Comparison of ENCODE assay signal across 8 cellular contexts in genomic region chr18:2960983-2961696, GRCh38. TPM values are rescaled to one million over a fixed set of nuclear protein-coding genes. Genes with fewer than 3 reads are reported as not detected.
A peak's percentile ranks its signal among the peaks of the same experiment; 100 is the strongest.
DNase-seq lines count a peak whose midpoint lies in the region; ATAC-seq and TF ChIP-seq lines count a peak whose summit lies in the region.
"Had no signal": no experiment of that assay in that cellular context is flagged by ENCODE, and none has a peak within 500 bp of the region (broad histone marks: within the 10 kb centered on the region; RNA-seq: fewer than 3 reads in every experiment).

No MANE protein-coding gene starts in this region.

- no peak for DNase-seq in activated T-helper 1 cell treated with anti-CD3 and anti-CD28 coated beads, Interleukin-12 subunit alpha, Interleukin-12 subunit beta, Interleukin-2, Interleukin-4 antibody, amounts not matched to agents 30 ng/mL and 10 ng/mL and 1 ng/mL, durations not matched to agents 14 hours and 24 hours and 36 hours (ENCODE audit: low spot score)
- DNase-seq in right lobe of liver (no peak), substantia nigra (lab: John Stamatoyannopoulos, UW) (peak in 1 of 49 donors; percentile 12), RPMI8226 (no peak)
- DNase-seq: NCI-H526 had no signal

- H3K27me3 Mint-ChIP-seq in IgD-negative memory B cell, result no peaks in the 10 kb centered on the region
- H3K27me3 Mint-ChIP-seq in activated T-helper 1 cell treated with anti-CD3 and anti-CD28 coated beads, Interleukin-12 subunit alpha, Interleukin-12 subunit beta, Interleukin-2, Interleukin-4 antibody, amounts not matched to agents 30 ng/mL and 10 ng/mL and 1 ng/mL, durations not matched to agents 14 hours and 24 hours and 36 hours (ENCODE audit: insufficient read depth), result no peaks in the 10 kb centered on the region

- no peak for TF ChIP-seq CTCF in right lobe of liver (IDR thresholded peaks at IDR 0.05)

- 46% methylated on average over 7 of the region's 7 CpGs for whole genome bisulfite sequencing in right lobe of liver (ENCODE audit: insufficient coverage, low coverage, low lambda C conversion rate, missing lambda C conversion rate)

- no peaks in the 10 kb centered on the region for H3K9me3 ChIP-seq in right lobe of liver

- peak; percentile 5 to 43 (median 14) for ATAC-seq in right lobe of liver
- no peak for ATAC-seq in HG03159 (IDR thresholded peaks at IDR 0.05; ENCODE audit: unreplicated experiment)
- ATAC-seq in HG03135 (IDR thresholded peaks at IDR 0.05; ENCODE audit: unreplicated experiment), result no peak

- no peaks in the 10 kb centered on the region for H3K9me3 Mint-ChIP-seq in IgD-negative memory B cell
- no peaks in the 10 kb centered on the region for H3K9me3 Mint-ChIP-seq in activated T-helper 1 cell treated with anti-CD3 and anti-CD28 coated beads, Interleukin-12 subunit alpha, Interleukin-12 subunit beta, Interleukin-2, Interleukin-4 antibody, amounts not matched to agents 30 ng/mL and 10 ng/mL and 1 ng/mL, durations not matched to agents 14 hours and 24 hours and 36 hours

- H3K4me1 ChIP-seq in right lobe of liver, result peaks cover 0 to 50% (median 13%) of the 10 kb centered on the region in 4 donors

- TF ChIP-seq POLR2A in right lobe of liver (IDR thresholded peaks at IDR 0.05), result no peak

- no peaks in the 10 kb centered on the region for H3K27me3 ChIP-seq in right lobe of liver

- H3K27ac ChIP-seq in right lobe of liver (peak overlapping the region; percentile 45 to 71 (median 56)), substantia nigra (ENCODE audit: low read depth, low read length, poor library complexity, severe bottlenecking) (peak overlapping the region; percentile 24)

- peaks cover 66 to 75% (median 70%) of the 10 kb centered on the region in 3 donors for H3K4me1 Mint-ChIP-seq in IgD-negative memory B cell
- H3K4me1 Mint-ChIP-seq in activated T-helper 1 cell treated with anti-CD3 and anti-CD28 coated beads, Interleukin-12 subunit alpha, Interleukin-12 subunit beta, Interleukin-2, Interleukin-4 antibody, amounts not matched to agents 30 ng/mL and 10 ng/mL and 1 ng/mL, durations not matched to agents 14 hours and 24 hours and 36 hours (ENCODE audit: low read depth), result peaks cover 89% of the 10 kb centered on the region

- no peak overlapping the region for H3K4me3 ChIP-seq in right lobe of liver

- no peaks in the 10 kb centered on the region for H3K36me3 Mint-ChIP-seq in IgD-negative memory B cell
- H3K36me3 Mint-ChIP-seq in activated T-helper 1 cell treated with anti-CD3 and anti-CD28 coated beads, Interleukin-12 subunit alpha, Interleukin-12 subunit beta, Interleukin-2, Interleukin-4 antibody, amounts not matched to agents 30 ng/mL and 10 ng/mL and 1 ng/mL, durations not matched to agents 14 hours and 24 hours and 36 hours (ENCODE audit: low read depth), result peaks cover 33% of the 10 kb centered on the region

- peaks cover 0 to 17% (median 3%) of the 10 kb centered on the region in 4 donors for H3K36me3 ChIP-seq in right lobe of liver

- intact Hi-C loops in activated T-helper 1 cell treated with anti-CD3 and anti-CD28 coated beads, Interleukin-12 subunit alpha, Interleukin-12 subunit beta, Interleukin-2, Interleukin-4 antibody, amounts not matched to agents 30 ng/mL and 10 ng/mL and 1 ng/mL, durations not matched to agents 14 hours and 24 hours and 36 hours (cut with micrococcal nuclease), result loop anchor here (1.0 to 2.0 kb wide), 9 partner anchors 11 to 633 kb away; partner anchors contain the start of gene SMCHD1
- intact Hi-C loops in right lobe of liver (cut with DNase I), result no loop called here

- peak overlapping the region; percentile 80 to 91 (median 87) for H3K4me3 Mint-ChIP-seq in IgD-negative memory B cell
- H3K4me3 Mint-ChIP-seq in activated T-helper 1 cell treated with anti-CD3 and anti-CD28 coated beads, Interleukin-12 subunit alpha, Interleukin-12 subunit beta, Interleukin-2, Interleukin-4 antibody, amounts not matched to agents 30 ng/mL and 10 ng/mL and 1 ng/mL, durations not matched to agents 14 hours and 24 hours and 36 hours, result peak overlapping the region; percentile 81

- peak overlapping the region; percentile 98 for H3K27ac Mint-ChIP-seq in IgD-negative memory B cell
- peak overlapping the region; percentile 99 for H3K27ac Mint-ChIP-seq in activated T-helper 1 cell treated with anti-CD3 and anti-CD28 coated beads, Interleukin-12 subunit alpha, Interleukin-12 subunit beta, Interleukin-2, Interleukin-4 antibody, amounts not matched to agents 30 ng/mL and 10 ng/mL and 1 ng/mL, durations not matched to agents 14 hours and 24 hours and 36 hours

RNA-seq across cellular contexts. Expression of gene LPIN2, which starts 51.8 kb away (rescaled TPM):
- 8.8 TPM for polyA plus RNA-seq in IgD-negative memory B cell
- 86.6 and 91.8 TPM in 2 replicates for total RNA-seq in activated T-helper 1 cell treated with anti-CD3 and anti-CD28 coated beads, Interleukin-12 subunit alpha, Interleukin-12 subunit beta, Interleukin-2, Interleukin-4 antibody, amounts not matched to agents 30 ng/mL and 10 ng/mL and 1 ng/mL, durations not matched to agents 14 hours and 24 hours and 36 hours
- 100 to 1,000 TPM in 5 of 6 experiments, 10 to 100 TPM in 1; 64.9 to 175 (median 150) TPM for total RNA-seq in right lobe of liver

Comparison
In these comparisons a context has a peak if more than half of its experiments do, and no peak if none do; other contexts are left out.
1. ATAC-seq: peak in right lobe of liver (4 of 4); none in HG03159 (single experiment) and HG03135 (single experiment).